In the genomic region with DNA sequence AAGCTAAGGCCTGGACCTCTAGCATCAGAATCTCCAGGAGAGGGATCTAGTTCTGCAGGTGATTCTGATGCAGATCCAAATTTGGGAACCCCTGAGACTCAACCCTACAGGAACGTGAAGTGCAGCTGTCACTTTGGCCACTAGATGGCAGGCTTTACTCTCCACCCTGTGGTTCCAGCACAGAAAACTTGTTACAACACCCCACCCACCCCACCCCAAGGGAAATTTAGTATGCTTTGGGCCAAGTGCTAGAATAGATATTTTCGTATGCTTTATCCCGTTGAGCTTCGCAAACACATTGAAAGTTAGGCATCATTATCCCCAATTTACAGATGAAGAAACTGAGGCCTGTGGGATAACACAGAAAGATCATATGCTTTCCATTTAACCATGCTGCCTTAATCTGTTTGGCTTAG, we compare ENCODE assay signal across 9 cellular contexts.
DNase-seq lines count a peak whose midpoint lies in the region; ATAC-seq, FAIRE-seq and TF ChIP-seq lines count a peak whose summit lies in the region.
"Had no signal": no experiment of that assay in that cellular context is flagged by ENCODE, and none has a peak within 500 bp of the region (broad histone marks: within the 10 kb centered on the region; RNA-seq: fewer than 3 reads in every experiment).

No MANE protein-coding gene starts in this region.

- no peaks in the 10 kb centered on the region for H3K9me1 ChIP-seq in endothelial cell of umbilical vein (replicated peaks; ENCODE audit: control insufficient read depth, extremely low read depth, insufficient read depth, low read length)

- no peak overlapping the region for H3K9ac ChIP-seq in endothelial cell of umbilical vein (replicated peaks; ENCODE audit: extremely low read depth, insufficient read depth, low read length)

- no peaks in the 10 kb centered on the region for H4K20me1 ChIP-seq in endothelial cell of umbilical vein (replicated peaks; ENCODE audit: control insufficient read depth, extremely low read depth, insufficient read depth, low read length)

- H3K27ac Mint-ChIP-seq in CD8-positive, alpha-beta memory T cell: no peak overlapping the region
- H3K27ac Mint-ChIP-seq in naive thymus-derived CD4-positive, alpha-beta T cell: no peak overlapping the region
- no peak overlapping the region for H3K27ac Mint-ChIP-seq in type B pancreatic cell

- H3K36me3 ChIP-seq in CD8-positive, alpha-beta memory T cell (ENCODE audit: insufficient read depth, low read length): no peaks in the 10 kb centered on the region
- H3K36me3 ChIP-seq in endothelial cell of umbilical vein (ENCODE audit: control insufficient read depth in 2 of 2, extremely low read depth in 1 of 2, insufficient read depth in 2 of 2, low read length in 2 of 2): no peaks in the 10 kb centered on the region
- no peaks in the 10 kb centered on the region for H3K36me3 ChIP-seq in naive thymus-derived CD4-positive, alpha-beta T cell (ENCODE audit: control insufficient read depth in 2 of 3, insufficient read depth in 3 of 3, low read length in 3 of 3)
- H3K36me3 ChIP-seq: SJSA1 had no signal

- no peaks in the 10 kb centered on the region for H3K9me3 Mint-ChIP-seq in CD8-positive, alpha-beta memory T cell
- H3K9me3 Mint-ChIP-seq in naive thymus-derived CD4-positive, alpha-beta T cell: no peaks in the 10 kb centered on the region
- H3K9me3 Mint-ChIP-seq in type B pancreatic cell: peaks cover 5% of the 10 kb centered on the region

- TF ChIP-seq CTCF in GM20000 (IDR thresholded peaks at IDR 0.05; ENCODE audit: extremely low read depth, missing control alignments) (peak; percentile 78), endothelial cell of umbilical vein (IDR thresholded peaks at IDR 0.05; ENCODE audit: extremely low read depth in 1 of 2, insufficient read depth in 1 of 2, low read depth in 1 of 2, low read length in 2 of 2) (peak; percentile 46 to 84), type B pancreatic cell (conservative IDR thresholded peaks at IDR 0.05) (peak; percentile 94)

- no peaks in the 10 kb centered on the region for H3K4me1 Mint-ChIP-seq in CD8-positive, alpha-beta memory T cell
- H3K4me1 Mint-ChIP-seq in naive thymus-derived CD4-positive, alpha-beta T cell: no peaks in the 10 kb centered on the region
- peaks cover under 1% of the 10 kb centered on the region for H3K4me1 Mint-ChIP-seq in type B pancreatic cell (ENCODE audit: unreplicated experiment)

- H3K27me3 Mint-ChIP-seq in CD8-positive, alpha-beta memory T cell: peaks cover 9 to 15% of the 10 kb centered on the region in 2 donors
- peaks cover 2 to 25% (median 6%) of the 10 kb centered on the region in 5 donors for H3K27me3 Mint-ChIP-seq in naive thymus-derived CD4-positive, alpha-beta T cell
- H3K27me3 Mint-ChIP-seq in type B pancreatic cell: peaks cover 20% of the 10 kb centered on the region

- TF ChIP-seq POLR2A in endothelial cell of umbilical vein (IDR thresholded peaks at IDR 0.05; ENCODE audit: low read depth, low read length): no peak

- no peak overlapping the region for H3K27ac ChIP-seq in CD8-positive, alpha-beta memory T cell (ENCODE audit: low read depth, low read length)
- no peak overlapping the region for H3K27ac ChIP-seq in endothelial cell of umbilical vein (ENCODE audit: insufficient read depth, low read depth, low read length)
- H3K27ac ChIP-seq in naive thymus-derived CD4-positive, alpha-beta T cell (ENCODE audit: low read depth, low read length): no peak overlapping the region
- H3K27ac ChIP-seq: SJSA1 had no signal

- FAIRE-seq in endothelial cell of umbilical vein (lab: Jason Lieb, UNC): peak; percentile 75

- CTCF ChIA-PET in CD8-positive, alpha-beta memory T cell (lab: Charles Lee): interaction anchor here (1.3 kb wide), 1 partner anchor 16 kb away, joined by 3 read pairs; no protein-coding TSS in a partner anchor
- CTCF ChIA-PET in endothelial cell of umbilical vein (lab: Charles Lee): interaction anchor here (0.6 to 2.6 kb wide), 25 partner anchors 11 to 478 kb away, joined by 3 to 35 read pairs (median 4); no protein-coding TSS in a partner anchor
- CTCF ChIA-PET in naive thymus-derived CD4-positive, alpha-beta T cell (lab: Charles Lee): interaction anchor here (0.5 to 0.6 kb wide), 2 partner anchors 60 to 231 kb away, joined by 3 read pairs; no protein-coding TSS in a partner anchor

- dilution Hi-C loops in endothelial cell of umbilical vein (cut with MboI; ENCODE audit: extremely low pct_ligation_motif_present, low sequenced_read_pairs): no loop called here

- peak in 3 of 5 donors; percentile 15 to 25 (median 22) for DNase-seq in CD8-positive, alpha-beta memory T cell
- peak; percentile 44 for DNase-seq in GM20000 (ENCODE audit: low spot score)
- peak; percentile 70 for DNase-seq in NAMALWA (ENCODE audit: low spot score)
- peak; percentile 16 to 21 for DNase-seq in activated CD4-positive, alpha-beta T cell treated with anti-CD3 and anti-CD28 coated beads, Interleukin-2, amount 50 U/mL, for 24 hours (ENCODE audit: low read depth in 1 of 2, low spot score in 1 of 2)
- DNase-seq in endothelial cell of umbilical vein (ENCODE audit: low read depth, low spot score): peak; percentile 33
- peak in 2 of 9 donors; percentile 11 to 37 for DNase-seq in naive thymus-derived CD4-positive, alpha-beta T cell
- no peak for DNase-seq in type B pancreatic cell (ENCODE audit: extremely low spot score, unreplicated experiment)
- DNase-seq in NCI-H226: no peak

- H3K79me2 ChIP-seq in endothelial cell of umbilical vein (ENCODE audit: control insufficient read depth, insufficient read depth, low read length): no peaks in the 10 kb centered on the region

- no peaks in the 10 kb centered on the region for H3K27me3 ChIP-seq in CD8-positive, alpha-beta memory T cell (ENCODE audit: insufficient read depth, low read length, poor library complexity, severe bottlenecking)
- H3K27me3 ChIP-seq in endothelial cell of umbilical vein (ENCODE audit: control insufficient read depth in 2 of 2, insufficient read depth in 2 of 2, low read length in 2 of 2): peaks cover 5 to 9% of the 10 kb centered on the region in 2 experiments
- H3K27me3 ChIP-seq in naive thymus-derived CD4-positive, alpha-beta T cell (ENCODE audit: control insufficient read depth in 2 of 2, insufficient read depth in 2 of 2, low read length in 2 of 2): no peaks in the 10 kb centered on the region
- H3K27me3 ChIP-seq: SJSA1 had no signal

- intact Hi-C loops in endothelial cell of umbilical vein (cut with micrococcal nuclease): loop anchor here (1.0 to 2.0 kb wide), 4 partner anchors 107 to 366 kb away; no protein-coding TSS in a partner anchor
- intact Hi-C loops in naive thymus-derived CD4-positive, alpha-beta T cell (cut with micrococcal nuclease): loop anchor here in 1 of 2 donors (1.0 kb wide), 1 partner anchor 311 kb away; no protein-coding TSS in a partner anchor

- no peaks in the 10 kb centered on the region for H3K36me3 Mint-ChIP-seq in CD8-positive, alpha-beta memory T cell
- no peaks in the 10 kb centered on the region for H3K36me3 Mint-ChIP-seq in naive thymus-derived CD4-positive, alpha-beta T cell
- no peaks in the 10 kb centered on the region for H3K36me3 Mint-ChIP-seq in type B pancreatic cell

- no peak overlapping the region for H3K4me2 ChIP-seq in endothelial cell of umbilical vein (ENCODE audit: insufficient read depth, low read length)

- ATAC-seq in naive thymus-derived CD4-positive, alpha-beta T cell: peak; percentile 74

- H2AFZ ChIP-seq in endothelial cell of umbilical vein (ENCODE audit: low read depth, low read length): no peak overlapping the region

- no peaks in the 10 kb centered on the region for H3K9me3 ChIP-seq in CD8-positive, alpha-beta memory T cell (ENCODE audit: low read length)
- no peaks in the 10 kb centered on the region for H3K9me3 ChIP-seq in endothelial cell of umbilical vein (replicated peaks; ENCODE audit: control insufficient read depth, insufficient read depth, low read length)
- no peaks in the 10 kb centered on the region for H3K9me3 ChIP-seq in naive thymus-derived CD4-positive, alpha-beta T cell (ENCODE audit: control insufficient read depth in 2 of 3, low read length in 3 of 3)
- H3K9me3 ChIP-seq: SJSA1 had no signal

- no peak overlapping the region for H3K4me3 ChIP-seq in CD8-positive, alpha-beta memory T cell (ENCODE audit: low read length)
- H3K4me3 ChIP-seq in endothelial cell of umbilical vein (replicated peaks in 1 of 3; ENCODE audit: insufficient read depth in 1 of 3, low read depth in 1 of 3, low read length in 3 of 3): no peak overlapping the region
- H3K4me3 ChIP-seq in naive thymus-derived CD4-positive, alpha-beta T cell (ENCODE audit: low read length): no peak overlapping the region
- H3K4me3 ChIP-seq: SJSA1 had no signal

- H3K4me3 Mint-ChIP-seq in CD8-positive, alpha-beta memory T cell: no peak overlapping the region
- H3K4me3 Mint-ChIP-seq in naive thymus-derived CD4-positive, alpha-beta T cell: no peak overlapping the region
- H3K4me3 Mint-ChIP-seq in type B pancreatic cell: no peak overlapping the region

- H3K4me1 ChIP-seq in CD8-positive, alpha-beta memory T cell (ENCODE audit: insufficient read depth, low read length): no peaks in the 10 kb centered on the region
- peaks cover 5% of the 10 kb centered on the region for H3K4me1 ChIP-seq in endothelial cell of umbilical vein (ENCODE audit: control insufficient read depth, extremely low read depth, insufficient read depth, low read length)
- no peaks in the 10 kb centered on the region for H3K4me1 ChIP-seq in naive thymus-derived CD4-positive, alpha-beta T cell (ENCODE audit: control insufficient read depth in 2 of 2, insufficient read depth in 2 of 2, low read length in 2 of 2)
- H3K4me1 ChIP-seq: SJSA1 had no signal

- no TSS peak for BruUV-seq in endothelial cell of umbilical vein (replicated peaks; lab: Mats Ljungman, UMichigan)

- POLR2A ChIA-PET in CD8-positive, alpha-beta memory T cell (lab: Charles Lee): no interaction called here
- POLR2A ChIA-PET in endothelial cell of umbilical vein (lab: Charles Lee): no interaction called here
- POLR2A ChIA-PET in naive thymus-derived CD4-positive, alpha-beta T cell (lab: Charles Lee): no interaction called here

TF ChIP-seq in endothelial cell of umbilical vein, 7 proteins besides CTCF, POLR2A, EP300 and RAD21:
- TF ChIP-seq JUN (IDR thresholded peaks at IDR 0.05; ENCODE audit: borderline replicate concordance, insufficient read depth, insufficient read length, low read depth) (no peak), GATA2 (IDR thresholded peaks at IDR 0.05; ENCODE audit: insufficient read depth, insufficient read length, low read depth, low read length) (no peak)
- TF ChIP-seq, protein P1, sequence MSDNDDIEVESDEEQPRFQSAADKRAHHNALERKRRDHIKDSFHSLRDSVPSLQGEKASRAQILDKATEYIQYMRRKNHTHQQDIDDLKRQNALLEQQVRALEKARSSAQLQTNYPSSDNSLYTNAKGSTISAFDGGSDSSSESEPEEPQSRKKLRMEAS (IDR thresholded peaks at IDR 0.05; ENCODE audit: insufficient read depth, insufficient read length): no peak

Comparison
In these comparisons a context has a peak if more than half of its experiments do, and no peak if none do; other contexts are left out.
1. DNase-seq: peak in CD8-positive, alpha-beta memory T cell (3 of 5), GM20000 (single experiment), NAMALWA (single experiment), activated CD4-positive, alpha-beta T cell treated with anti-CD3 and anti-CD28 coated beads, Interleukin-2, amount 50 U/mL, for 24 hours (2 of 2) and endothelial cell of umbilical vein (single experiment); none in type B pancreatic cell (single experiment) and NCI-H226 (single experiment).
2. Peak in every context shown above with its lines, with median percentiles within 50 percentile points of each other: CTCF ChIP-seq.